18 cellular contexts compared by ENCODE assay signal in genomic region chr17:6361733-6362132, GRCh38.
DNase-seq lines count a peak whose midpoint lies in the region; ATAC-seq and TF ChIP-seq lines count a peak whose summit lies in the region.
"Had no signal": no experiment of that assay in that cellular context is flagged by ENCODE, and none has a peak within 500 bp of the region (broad histone marks: within the 10 kb centered on the region; RNA-seq: fewer than 3 reads in every experiment).

No MANE protein-coding gene starts in this region.

- no peaks in the 10 kb centered on the region for H3K36me3 ChIP-seq in H7 (replicated peaks; ENCODE audit: control insufficient read depth, insufficient read depth, low read length)
- no peaks in the 10 kb centered on the region for H3K36me3 ChIP-seq in iPS DF 6.9 (ENCODE audit: control insufficient read depth, insufficient read depth, low read length)
- no peaks in the 10 kb centered on the region for H3K36me3 ChIP-seq in psoas muscle (ENCODE audit: insufficient read depth in 1 of 2, low read depth in 1 of 2)
- H3K36me3 ChIP-seq: transverse colon had no signal

- DNase-seq in AG08395 (ENCODE audit: low spot score) (peak; percentile 27), H7 (peak; percentile 73), iPS DF 6.9 (ENCODE audit: low read depth, low spot score) (peak; percentile 29), psoas muscle (no peak), middle frontal gyrus (ENCODE audit: extremely low spot score, low spot score) (no peak)
- no peak for DNase-seq in CD4-positive, alpha-beta T cell
- DNase-seq: activated naive CD4-positive, alpha-beta T cell; NCI-H1436 treated with DMSO at 0.1 percent for 48 hours; PC-9; stimulated activated CD4-positive, alpha-beta T cell treated with anti-CD3 and anti-CD28 coated beads, Interleukin-4, amount 100 ng/mL, for 1 hour; transverse colon had no signal

- intact Hi-C loops in psoas muscle (cut with DNase I), result no loop called here
- intact Hi-C loops in CD4-positive, alpha-beta T cell (cut with DNase I, micrococcal nuclease), result no loop called here

- ATAC-seq in SK-N-SH treated with all-trans-retinoic acid at 6 μM for 48 hours (peak; percentile 53; the same call in 1 of the 3 replicates), psoas muscle (no peak), HG02852 (IDR thresholded peaks at IDR 0.05; ENCODE audit: unreplicated experiment) (no peak)
- ATAC-seq in CD4-positive, alpha-beta T cell (ENCODE audit: poor library complexity), result no peak
- ATAC-seq: sciatic nerve had no signal

- CTCF ChIA-PET in CD4-positive, alpha-beta T cell (lab: Charles Lee), result no interaction called here

- no peak overlapping the region for H3K4me3 Mint-ChIP-seq in CD4-positive, alpha-beta T cell
- H3K4me3 Mint-ChIP-seq: B cell, neural crest cell had no signal

- no peak overlapping the region for H3K27ac Mint-ChIP-seq in CD4-positive, alpha-beta T cell
- H3K27ac Mint-ChIP-seq: B cell had no signal

- no peaks in the 10 kb centered on the region for H3K9me3 Mint-ChIP-seq in CD4-positive, alpha-beta T cell
- H3K9me3 Mint-ChIP-seq: neural crest cell had no signal

- H3K4me3 ChIP-seq in H7 (ENCODE audit: insufficient read depth, low read depth, low read length) (no peak overlapping the region), iPS DF 6.9 (ENCODE audit: low read length) (no peak overlapping the region), psoas muscle (no peak overlapping the region)
- H3K4me3 ChIP-seq: lung, PC-9, transverse colon had no signal

- no peaks in the 10 kb centered on the region for H3K4me1 ChIP-seq in iPS DF 6.9 (ENCODE audit: control insufficient read depth, insufficient read depth, low read length)
- H3K4me1 ChIP-seq in psoas muscle, result no peaks in the 10 kb centered on the region
- H3K4me1 ChIP-seq: transverse colon had no signal

- H3K27me3 ChIP-seq in H7 (ENCODE audit: control insufficient read depth, insufficient read depth, low read length) (no peaks in the 10 kb centered on the region), iPS DF 6.9 (ENCODE audit: control insufficient read depth, insufficient read depth, low read length) (no peaks in the 10 kb centered on the region), psoas muscle (ENCODE audit: insufficient read depth in 3 of 3, low read length in 2 of 3) (peaks cover 0 to 3% (median 0%) of the 10 kb centered on the region in 3 donors)
- peaks cover 28% of the 10 kb centered on the region for H3K27me3 ChIP-seq in CD4-positive, alpha-beta T cell (ENCODE audit: control insufficient read depth, insufficient read depth, low read length)

- peaks cover 59% of the 10 kb centered on the region for H3K27me3 Mint-ChIP-seq in CD4-positive, alpha-beta T cell

- H3K27ac ChIP-seq in iPS DF 6.9 (ENCODE audit: low read length) (no peak overlapping the region), psoas muscle (no peak overlapping the region)
- H3K27ac ChIP-seq in CD4-positive, alpha-beta T cell (ENCODE audit: low read depth, low read length), result no peak overlapping the region
- H3K27ac ChIP-seq: KMS-11, PC-9, transverse colon had no signal

- POLR2A ChIA-PET in CD4-positive, alpha-beta T cell (lab: Charles Lee), result no interaction called here

- no peaks in the 10 kb centered on the region for H3K4me1 Mint-ChIP-seq in CD4-positive, alpha-beta T cell (ENCODE audit: low read depth)
- H3K4me1 Mint-ChIP-seq: B cell, neural crest cell had no signal

- no peak for TF ChIP-seq CTCF in psoas muscle (IDR thresholded peaks at IDR 0.05)
- no peak for TF ChIP-seq CTCF in CD4-positive, alpha-beta T cell (IDR thresholded peaks at IDR 0.05)

- WGBS in iPS DF 6.9 (ENCODE audit: insufficient coverage, insufficient read length), result no CpG with 5 or more reads among the region's 5 CpGs
- WGBS in psoas muscle, 3 donors, result 76 to 79% (median 77%) methylated on average over 5 of the region's 5 CpGs

- H3K36me3 Mint-ChIP-seq in CD4-positive, alpha-beta T cell (ENCODE audit: low read depth), result no peaks in the 10 kb centered on the region

- H3K9me3 ChIP-seq in iPS DF 6.9 (ENCODE audit: control insufficient read depth, insufficient read depth, low read length), result no peaks in the 10 kb centered on the region
- no peaks in the 10 kb centered on the region for H3K9me3 ChIP-seq in psoas muscle
- no peaks in the 10 kb centered on the region for H3K9me3 ChIP-seq in CD4-positive, alpha-beta T cell (ENCODE audit: control insufficient read depth, low read length)
- H3K9me3 ChIP-seq: transverse colon had no signal

TF ChIP-seq in SK-N-SH treated with all-trans-retinoic acid at 6 μM for 48 hours, 23 proteins besides CTCF, POLR2A, EP300 and RAD21:
- TF ChIP-seq ZC3H10 (CRISPR knock-in tag; IDR thresholded peaks at IDR 0.05) (no peak), TSHZ2 (CRISPR knock-in tag; IDR thresholded peaks at IDR 0.05) (no peak), TOX (CRISPR knock-in tag; IDR thresholded peaks at IDR 0.05; ENCODE audit: borderline replicate concordance) (no peak), ZNF565 (CRISPR knock-in tag; conservative IDR thresholded peaks at IDR 0.05; ENCODE audit: low read depth) (no peak), ZFP3 (CRISPR knock-in tag; IDR thresholded peaks at IDR 0.05) (no peak), OSR1 (CRISPR knock-in tag; IDR thresholded peaks at IDR 0.05) (no peak), TCF4 (CRISPR knock-in tag; IDR thresholded peaks at IDR 0.05; ENCODE audit: borderline replicate concordance) (no peak), ZFP30 (CRISPR knock-in tag; IDR thresholded peaks at IDR 0.05) (no peak), PPARA (CRISPR knock-in tag; IDR thresholded peaks at IDR 0.05; ENCODE audit: borderline replicate concordance) (no peak), ARNTL (CRISPR knock-in tag; IDR thresholded peaks at IDR 0.05; ENCODE audit: borderline replicate concordance, low read depth) (no peak), SNAI2 (CRISPR knock-in tag; IDR thresholded peaks at IDR 0.05) (no peak), CREB5 (CRISPR knock-in tag; IDR thresholded peaks at IDR 0.05; ENCODE audit: low read depth) (no peak), ZNF70 (CRISPR knock-in tag; IDR thresholded peaks at IDR 0.05) (no peak), POU6F1 (CRISPR knock-in tag; IDR thresholded peaks at IDR 0.05; ENCODE audit: borderline replicate concordance, low read depth) (no peak), RARB (CRISPR knock-in tag; IDR thresholded peaks at IDR 0.05) (no peak), ZNF8 (CRISPR knock-in tag; IDR thresholded peaks at IDR 0.05) (no peak), GLIS3 (CRISPR knock-in tag; IDR thresholded peaks at IDR 0.05) (no peak)

Comparison
In these comparisons a context has a peak if more than half of its experiments do, and no peak if none do; other contexts are left out.
1. DNase-seq: peak in AG08395 (single experiment), H7 (single experiment) and iPS DF 6.9 (single experiment); none in psoas muscle (0 of 2), middle frontal gyrus (single experiment) and CD4-positive, alpha-beta T cell (0 of 10).